ENCODE assay signal across 14 cellular contexts in genomic region chr4:10102981-10103330, GRCh38. TPM values are rescaled to one million over a fixed set of nuclear protein-coding genes. Genes with fewer than 3 reads are reported as not detected.
DNase-seq lines count a peak whose midpoint lies in the region; ATAC-seq, FAIRE-seq and TF ChIP-seq lines count a peak whose summit lies in the region.
"Had no signal": no experiment of that assay in that cellular context is flagged by ENCODE, and none has a peak within 500 bp of the region (broad histone marks: within the 10 kb centered on the region; RNA-seq: fewer than 3 reads in every experiment).

No MANE protein-coding gene starts in this region.

- H3K79me1 ChIP-seq in H1 (ENCODE audit: low read depth, low read length), result peaks cover 47% of the 10 kb centered on the region

- no peak overlapping the region for H2BK120ac ChIP-seq in H1 (replicated peaks; ENCODE audit: low read depth, low read length)

- no peaks in the 10 kb centered on the region for H3K27me3 Mint-ChIP-seq in activated CD4-positive, alpha-beta T cell treated with anti-CD3 and anti-CD28 coated beads, Interleukin-2, amount 10 ng/mL, durations not matched to agents 24 days and 14 days

- H3K9me3 ChIP-seq in H1 (ENCODE audit: insufficient read depth in 2 of 2, low read depth in 1 of 2, low read length in 1 of 2) (no peaks in the 10 kb centered on the region), aorta (ENCODE audit: control insufficient read depth, low read length) (no peaks in the 10 kb centered on the region)
- H3K9me3 ChIP-seq: breast epithelium had no signal

- no peak overlapping the region for H2AK5ac ChIP-seq in H1 (ENCODE audit: low read depth, low read length)

- ATAC-seq in stimulated activated effector memory CD8-positive, alpha-beta T cell treated with anti-CD3 and anti-CD28 coated beads, Interleukin-12 subunit alpha, Interleukin-12 subunit beta, amount 100 ng/mL, for 72 hours, result no peak
- ATAC-seq in aorta (ENCODE audit: low FRiP score) (no peak), HG02885 (IDR thresholded peaks at IDR 0.05; ENCODE audit: poor library complexity, unreplicated experiment) (no peak)
- ATAC-seq: SK-N-SH treated with all-trans-retinoic acid at 6 μM for 48 hours had no signal

- no peak overlapping the region for H3K14ac ChIP-seq in H1 (ENCODE audit: insufficient read length)

- H2AFZ ChIP-seq in H1 (ENCODE audit: low read length), result no peak overlapping the region

- FAIRE-seq in H1 (lab: Jason Lieb, UNC), result no peak

- H4K8ac ChIP-seq in H1 (ENCODE audit: extremely low read depth, insufficient read depth, low read length), result no peak overlapping the region

- no peak overlapping the region for H3K56ac ChIP-seq in H1 (replicated peaks; ENCODE audit: insufficient read length, low read depth, low read length)

- no peak overlapping the region for H3K4ac ChIP-seq in H1 (replicated peaks; ENCODE audit: insufficient read length, low read depth, low read length)

- CTCF ChIA-PET in H1 (lab: Charles Lee; ENCODE audit: partially characterized antibody), result interaction anchor here (0.6 to 3.7 kb wide), 6 partner anchors 9 to 71 kb away, joined by 3 to 29 read pairs (median 4); no protein-coding TSS in a partner anchor

- TF ChIP-seq CTCF in H1 (IDR thresholded peaks at IDR 0.05; ENCODE audit: control extremely low read depth in 1 of 3, insufficient read depth in 1 of 3, low read depth in 1 of 3, low read length in 3 of 3), result no peak

- no peak overlapping the region for H3K23ac ChIP-seq in H1 (ENCODE audit: insufficient read length)

- H3K4me1 Mint-ChIP-seq in activated CD4-positive, alpha-beta T cell treated with anti-CD3 and anti-CD28 coated beads, Interleukin-2, amount 10 ng/mL, durations not matched to agents 24 days and 14 days, result peaks cover 93% of the 10 kb centered on the region
- peaks cover 100% of the 10 kb centered on the region for H3K4me1 Mint-ChIP-seq in stimulated activated effector memory CD8-positive, alpha-beta T cell treated with anti-CD3 and anti-CD28 coated beads, Interleukin-12 subunit alpha, Interleukin-12 subunit beta, amount 100 ng/mL, for 72 hours

- no peaks in the 10 kb centered on the region for H3K27me3 ChIP-seq in H1 (replicated peaks in 1 of 4; ENCODE audit: control insufficient read depth in 3 of 4, extremely low read depth in 1 of 4, insufficient read depth in 3 of 4, low read length in 3 of 4)
- H3K27me3 ChIP-seq in aorta (ENCODE audit: control insufficient read depth in 1 of 2, insufficient read depth in 2 of 2, low read length in 1 of 2), result no peaks in the 10 kb centered on the region
- H3K27me3 ChIP-seq: breast epithelium had no signal

- no peak overlapping the region for H2BK15ac ChIP-seq in H1 (ENCODE audit: low read length)

- no peak overlapping the region for H3K18ac ChIP-seq in H1 (ENCODE audit: extremely low read depth, low read length)

- H2BK5ac ChIP-seq in H1 (ENCODE audit: low read depth, low read length), result peak overlapping the region; percentile 55; the same call in 1 of the 2 replicates

- TF ChIP-seq EP300 in H1 (IDR thresholded peaks at IDR 0.05; ENCODE audit: borderline replicate concordance in 1 of 2, low read depth in 2 of 2, low read length in 2 of 2), result no peak

- TF ChIP-seq POLR2A in H1 (IDR thresholded peaks at IDR 0.05; ENCODE audit: control extremely low read depth in 1 of 2, low read depth in 2 of 2, low read length in 2 of 2), result no peak

- POLR2A ChIA-PET in H1 (lab: Charles Lee; ENCODE audit: partially characterized antibody), result interaction anchor here (0.7 to 13.7 kb wide), 5 partner anchors 9 to 71 kb away, joined by 3 to 197 read pairs (median 99); partner anchors contain the start of gene WDR1

- intact Hi-C loops in activated CD4-positive, alpha-beta T cell treated with anti-CD3 and anti-CD28 coated beads, Interleukin-2, amount 10 ng/mL, durations not matched to agents 24 days and 14 days (cut with micrococcal nuclease), result loop anchor here (10.0 kb wide), 1 partner anchor 552 kb away; no protein-coding TSS in a partner anchor
- intact Hi-C loops in aorta (cut with DNase I), result no loop called here

- H3K9me3 Mint-ChIP-seq in activated CD4-positive, alpha-beta T cell treated with anti-CD3 and anti-CD28 coated beads, Interleukin-2, amount 10 ng/mL, durations not matched to agents 24 days and 14 days, result no peaks in the 10 kb centered on the region
- no peaks in the 10 kb centered on the region for H3K9me3 Mint-ChIP-seq in stimulated activated effector memory CD8-positive, alpha-beta T cell treated with anti-CD3 and anti-CD28 coated beads, Interleukin-12 subunit alpha, Interleukin-12 subunit beta, amount 100 ng/mL, for 72 hours

- H3K4me1 ChIP-seq in H1 (replicated peaks in 1 of 4; ENCODE audit: control insufficient read depth in 3 of 4, insufficient read depth in 4 of 4, low read length in 3 of 4), result peaks cover 0 to 38% (median 14%) of the 10 kb centered on the region in 4 experiments; a peak in 6 of 7 replicates
- H3K4me1 ChIP-seq in aorta (ENCODE audit: control insufficient read depth in 1 of 2, insufficient read depth in 2 of 2, low read length in 2 of 2), result peaks cover 3 to 10% of the 10 kb centered on the region in 2 donors

- no peak for TF ChIP-seq RAD21 in H1 (IDR thresholded peaks at IDR 0.05 in 1 of 2, conservative IDR thresholded peaks at IDR 0.05 in 1 of 2; ENCODE audit: low read depth in 2 of 2, low read length in 2 of 2)

- no peak overlapping the region for H3K27ac ChIP-seq in H1 (ENCODE audit: low read depth, low read length)
- peak overlapping the region in 1 of 2 donors; percentile 47 for H3K27ac ChIP-seq in aorta (ENCODE audit: low read depth in 1 of 2, low read length in 2 of 2)
- H3K27ac ChIP-seq: HL-60 had no signal

- H3K27ac Mint-ChIP-seq in activated CD4-positive, alpha-beta T cell treated with anti-CD3 and anti-CD28 coated beads, Interleukin-2, amount 10 ng/mL, durations not matched to agents 24 days and 14 days, result peak overlapping the region; percentile 94
- peak overlapping the region; percentile 96 for H3K27ac Mint-ChIP-seq in stimulated activated effector memory CD8-positive, alpha-beta T cell treated with anti-CD3 and anti-CD28 coated beads, Interleukin-12 subunit alpha, Interleukin-12 subunit beta, amount 100 ng/mL, for 72 hours

- DNase-seq in activated CD4-positive, alpha-beta T cell treated with anti-CD3 and anti-CD28 coated beads, Interleukin-2, amount 10 ng/mL, durations not matched to agents 24 days and 14 days, result no peak
- DNase-seq in activated CD4-positive, alpha-beta T cell treated with anti-CD3 and anti-CD28 coated beads, Interleukin-2, amount 50 U/mL, for 48 hours, result no peak
- DNase-seq in NCI-H774 (lab: John Stamatoyannopoulos, UW) (peak; percentile 38), H1 (ENCODE audit: low read depth in 1 of 2, low spot score in 2 of 2) (no peak), GM19238 (ENCODE audit: insufficient read length, low spot score) (no peak), aorta (no peak)
- DNase-seq in stimulated activated effector memory CD8-positive, alpha-beta T cell treated with anti-CD3 and anti-CD28 coated beads, Interleukin-12 subunit alpha, Interleukin-12 subunit beta, amount 100 ng/mL, for 72 hours (ENCODE audit: low spot score in 2 of 2), result no peak
- DNase-seq: EL; islet precursor cell; stimulated activated naive CD4-positive, alpha-beta T cell treated with Interleukin-2 at 50 U/mL for 16 hours had no signal

- no peak overlapping the region for H4K5ac ChIP-seq in H1 (ENCODE audit: insufficient read length, low read depth, low read length)

- no peak overlapping the region for H3K9ac ChIP-seq in H1 (replicated peaks in 1 of 4; ENCODE audit: extremely low read depth in 1 of 4, low read depth in 3 of 4, low read length in 3 of 4)

- peaks cover 51 to 55% of the 10 kb centered on the region in 2 experiments for H4K20me1 ChIP-seq in H1 (replicated peaks in 1 of 2; ENCODE audit: control insufficient read depth in 1 of 2, insufficient read depth in 2 of 2, low read length in 2 of 2)

- peak overlapping the region; percentile 50 for H3K4me3 Mint-ChIP-seq in activated CD4-positive, alpha-beta T cell treated with anti-CD3 and anti-CD28 coated beads, Interleukin-2, amount 10 ng/mL, durations not matched to agents 24 days and 14 days
- H3K4me3 Mint-ChIP-seq in stimulated activated effector memory CD8-positive, alpha-beta T cell treated with anti-CD3 and anti-CD28 coated beads, Interleukin-12 subunit alpha, Interleukin-12 subunit beta, amount 100 ng/mL, for 72 hours, result peak overlapping the region; percentile 83

- H3K4me2 ChIP-seq in H1 (ENCODE audit: insufficient read depth in 1 of 2, low read depth in 2 of 2, low read length in 2 of 2), result peak overlapping the region in 1 of 2 experiments; percentile 19; a peak in 1 of 4 replicates

- H4K91ac ChIP-seq in H1 (replicated peaks; ENCODE audit: insufficient read length, low read length), result no peak overlapping the region

- peaks cover 16 to 99% of the 10 kb centered on the region in 2 experiments for H3K79me2 ChIP-seq in H1 (ENCODE audit: control insufficient read depth in 1 of 2, insufficient read depth in 2 of 2, low read length in 2 of 2)

- WGBS in H1 (ENCODE audit: extremely low coverage in 1 of 2, insufficient coverage in 1 of 2, insufficient read length in 1 of 2, insufficient replicate concordance in 2 of 2, low coverage in 1 of 2, low lambda C conversion rate in 2 of 2, missing lambda C conversion rate in 1 of 2), 2 experiments, result 80% methylated on average over 5 of the region's 5 CpGs; no CpG with 5 or more reads in 1 of the 2 experiments
- 66% methylated on average over 5 of the region's 5 CpGs for WGBS in aorta, 2 donors

- H2BK12ac ChIP-seq in H1 (ENCODE audit: low read depth, low read length), result no peak overlapping the region

- H3K36me3 Mint-ChIP-seq in activated CD4-positive, alpha-beta T cell treated with anti-CD3 and anti-CD28 coated beads, Interleukin-2, amount 10 ng/mL, durations not matched to agents 24 days and 14 days (ENCODE audit: low read depth), result peaks cover 84% of the 10 kb centered on the region
- H3K36me3 Mint-ChIP-seq in stimulated activated effector memory CD8-positive, alpha-beta T cell treated with anti-CD3 and anti-CD28 coated beads, Interleukin-12 subunit alpha, Interleukin-12 subunit beta, amount 100 ng/mL, for 72 hours, result peaks cover 100% of the 10 kb centered on the region

- no peaks in the 10 kb centered on the region; the same call in 1 of the 2 replicates for H3K23me2 ChIP-seq in H1 (ENCODE audit: low read depth, low read length)

- H3K36me3 ChIP-seq in H1 (ENCODE audit: control insufficient read depth in 2 of 4, insufficient read depth in 4 of 4, low read length in 3 of 4), result peaks cover 11 to 57% (median 23%) of the 10 kb centered on the region in 4 experiments
- H3K36me3 ChIP-seq in aorta (ENCODE audit: control insufficient read depth in 1 of 2, insufficient read depth in 2 of 2, low read length in 1 of 2), result peaks cover 0 to 6% of the 10 kb centered on the region in 2 donors
- H3K36me3 ChIP-seq: breast epithelium had no signal

- no peak overlapping the region for H2BK20ac ChIP-seq in H1 (ENCODE audit: low read length)

- H3K4me3 ChIP-seq in H1 (ENCODE audit: extremely low read depth in 1 of 4, insufficient read depth in 2 of 4, low read depth in 3 of 4, low read length in 4 of 4) (no peak overlapping the region; a peak in 1 of 8 replicates), aorta (ENCODE audit: low read length in 2 of 2) (no peak overlapping the region)
- H3K4me3 ChIP-seq: breast epithelium had no signal

RNA-seq across cellular contexts. Expression of gene WDR1, which starts 13.6 kb away (rescaled TPM):
- 369 and 376 TPM in 2 replicates for total RNA-seq in activated CD4-positive, alpha-beta T cell treated with anti-CD3 and anti-CD28 coated beads, Interleukin-2, amount 10 ng/mL, durations not matched to agents 24 days and 14 days
- total RNA-seq in H1 (2021; fragmentation: NEBNext Ultra II Directional; extraction: Animal tissue kit (Norgen Biotek cat#: 25700)), result 315 and 339 TPM in 2 replicates
- polyA plus RNA-seq in H1 (2011; rRNA removed) (377 and 432 TPM in 2 replicates), aorta (100 to 1,000 TPM; 159 to 207 TPM)
- 375 TPM for polyA plus RNA-seq in H1 (2011; cell fraction: cytosol; rRNA removed)
- 381 TPM for polyA plus RNA-seq in H1 (2011; cell fraction: nucleus; rRNA removed)
- polyA plus RNA-seq in H1 (2012, experiment 1 of 2), result 213 to 348 TPM (median 304 TPM) in 4 replicates
- 195 TPM for polyA plus RNA-seq in H1 (2012, experiment 2 of 2)
- polyA plus RNA-seq in H1 (2013, experiment 1 of 2), result 135 TPM
- 138 TPM for polyA plus RNA-seq in H1 (2013, experiment 2 of 2)
- 264 and 269 TPM in 2 replicates for polyA minus RNA-seq in H1 (2011; rRNA and poly(A)+ RNA removed)
- polyA minus RNA-seq in H1 (2011; cell fraction: cytosol; rRNA and poly(A)+ RNA removed), result 174 TPM
- polyA minus RNA-seq in H1 (2011; cell fraction: nucleus; rRNA and poly(A)+ RNA removed), result 135 TPM
- 100 to 1,000 TPM; 339 to 593 TPM for total RNA-seq in aorta
